ENCODE assay signal across 8 cellular contexts in genomic region chr13:114279770-114280169, GRCh38. TPM values are rescaled to one million over a fixed set of nuclear protein-coding genes. Genes with fewer than 3 reads are reported as not detected.
DNase-seq lines count a peak whose midpoint lies in the region; ATAC-seq and TF ChIP-seq lines count a peak whose summit lies in the region.

No MANE protein-coding gene starts in this region.

- H3K9me3 ChIP-seq in RWPE2 (ENCODE audit: severe bottlenecking) (no peaks in the 10 kb centered on the region), esophagus squamous epithelium (no peaks in the 10 kb centered on the region)

- peaks cover 40% of the 10 kb centered on the region for H3K36me3 ChIP-seq in RWPE2 (ENCODE audit: low read depth)
- H3K36me3 ChIP-seq in esophagus squamous epithelium: peaks cover 0 to 40% (median 0%) of the 10 kb centered on the region in 3 donors

- H3K27me3 Mint-ChIP-seq in activated CD4-positive, alpha-beta T cell treated with anti-CD3 and anti-CD28 coated beads, Interleukin-2, amount 10 ng/mL, durations not matched to agents 7 days and 5 days: no peaks in the 10 kb centered on the region

- peaks cover 43% of the 10 kb centered on the region for H3K4me1 Mint-ChIP-seq in activated CD4-positive, alpha-beta T cell treated with anti-CD3 and anti-CD28 coated beads, Interleukin-2, amount 10 ng/mL, durations not matched to agents 7 days and 5 days

- ATAC-seq in RWPE2 (ENCODE audit: low read depth) (no peak), GM21737 (IDR thresholded peaks at IDR 0.05; ENCODE audit: unreplicated experiment) (no peak), HG02870 (IDR thresholded peaks at IDR 0.05; ENCODE audit: unreplicated experiment) (no peak)
- ATAC-seq in stimulated activated naive CD8-positive, alpha-beta T cell treated with anti-CD3 and anti-CD28 coated beads, Interleukin-15, Interleukin-2, amounts not matched to agents 100 U/mL and 50 U/mL, for 24 hours: no peak

- H3K4me3 ChIP-seq in RWPE2 (ENCODE audit: severe bottlenecking): no peak overlapping the region
- H3K4me3 ChIP-seq in esophagus squamous epithelium: no peak overlapping the region

- H3K27me3 ChIP-seq in RWPE2 (ENCODE audit: insufficient read depth, poor library complexity, severe bottlenecking): no peaks in the 10 kb centered on the region
- no peaks in the 10 kb centered on the region for H3K27me3 ChIP-seq in esophagus squamous epithelium

- TF ChIP-seq POLR2A in esophagus squamous epithelium (IDR thresholded peaks at IDR 0.05): no peak

- CTCF ChIA-PET in activated CD4-positive, alpha-beta T cell treated with anti-CD3 and anti-CD28 coated beads, Interleukin-2, amount 10 ng/mL, durations not matched to agents 7 days and 5 days (lab: Charles Lee): interaction anchor here (1.1 to 1.4 kb wide), 3 partner anchors 12 to 466 kb away, joined by 3 read pairs; no protein-coding TSS in a partner anchor

- peak overlapping the region; percentile 96 for H3K27ac Mint-ChIP-seq in activated CD4-positive, alpha-beta T cell treated with anti-CD3 and anti-CD28 coated beads, Interleukin-2, amount 10 ng/mL, durations not matched to agents 7 days and 5 days

- 92 to 94% methylated on average over 2 of the region's 2 CpGs for WGBS in esophagus squamous epithelium, 2 donors

- H3K27ac ChIP-seq in RWPE2 (ENCODE audit: poor library complexity, severe bottlenecking) (peak overlapping the region; percentile 84), esophagus squamous epithelium (peak overlapping the region in 3 of 4 donors; percentile 24 to 99 (median 98))

- DNase-seq in activated CD4-positive, alpha-beta T cell treated with anti-CD3 and anti-CD28 coated beads, Interleukin-2, amount 10 ng/mL, durations not matched to agents 7 days and 5 days: no peak
- DNase-seq in activated CD4-positive, alpha-beta T cell treated with anti-CD3 and anti-CD28 coated beads, Interleukin-2, amount 50 U/mL, for 1 hour: no peak
- DNase-seq in RWPE2 (ENCODE audit: low spot score): no peak
- DNase-seq in esophagus squamous epithelium (lab: John Stamatoyannopoulos, UW): no peak
- DNase-seq in stimulated activated naive CD8-positive, alpha-beta T cell treated with anti-CD3 and anti-CD28 coated beads, Interleukin-15, Interleukin-2, amounts not matched to agents 100 U/mL and 50 U/mL, for 24 hours: peak; percentile 20
- no peak for DNase-seq in posterior cingulate gyrus

- H3K4me1 ChIP-seq in RWPE2 (ENCODE audit: insufficient read depth, poor library complexity, severe bottlenecking) (peaks cover 11% of the 10 kb centered on the region), esophagus squamous epithelium (peaks cover 2 to 37% (median 12%) of the 10 kb centered on the region in 3 donors)

- H3K9me3 Mint-ChIP-seq in activated CD4-positive, alpha-beta T cell treated with anti-CD3 and anti-CD28 coated beads, Interleukin-2, amount 10 ng/mL, durations not matched to agents 7 days and 5 days: no peaks in the 10 kb centered on the region

- intact Hi-C loops in esophagus squamous epithelium (cut with DNase I) (no loop called here), posterior cingulate gyrus (cut with DNase I) (no loop called here)

- no peak for TF ChIP-seq CTCF in RWPE2 (IDR thresholded peaks at IDR 0.05; ENCODE audit: poor library complexity, severe bottlenecking)
- no peak for TF ChIP-seq CTCF in esophagus squamous epithelium (IDR thresholded peaks at IDR 0.05)

- peaks cover 40% of the 10 kb centered on the region for H3K36me3 Mint-ChIP-seq in activated CD4-positive, alpha-beta T cell treated with anti-CD3 and anti-CD28 coated beads, Interleukin-2, amount 10 ng/mL, durations not matched to agents 7 days and 5 days (ENCODE audit: low read depth)

- POLR2A ChIA-PET in activated CD4-positive, alpha-beta T cell treated with anti-CD3 and anti-CD28 coated beads, Interleukin-2, amount 10 ng/mL, durations not matched to agents 7 days and 5 days (lab: Charles Lee): no interaction called here

- peak overlapping the region; percentile 81 for H3K4me3 Mint-ChIP-seq in activated CD4-positive, alpha-beta T cell treated with anti-CD3 and anti-CD28 coated beads, Interleukin-2, amount 10 ng/mL, durations not matched to agents 7 days and 5 days

RNA-seq across cellular contexts. Expression of gene UPF3A, which starts 1.6 kb away (rescaled TPM):
- total RNA-seq in activated CD4-positive, alpha-beta T cell treated with anti-CD3 and anti-CD28 coated beads, Interleukin-2, amount 10 ng/mL, durations not matched to agents 7 days and 5 days: 10 to 100 TPM; 55.1 to 62.1 TPM
- 10 to 100 TPM; 19.1 to 42.5 (median 25.6) TPM for total RNA-seq in esophagus squamous epithelium

RNA-seq across cellular contexts. Expression of gene CHAMP1, which starts 34.5 kb away (rescaled TPM):
- total RNA-seq in activated CD4-positive, alpha-beta T cell treated with anti-CD3 and anti-CD28 coated beads, Interleukin-2, amount 10 ng/mL, durations not matched to agents 7 days and 5 days: 10 to 100 TPM; 31.9 to 34.8 TPM
- total RNA-seq in esophagus squamous epithelium: 10 to 100 TPM in 1 of 4 donors, 1 to 10 TPM in 3; 7.8 to 16.8 (median 9.8) TPM

RNA-seq across cellular contexts. Expression of gene CDC16, which starts 45.1 kb away (rescaled TPM):
- 10 to 100 TPM; 81.6 to 85.4 TPM for total RNA-seq in activated CD4-positive, alpha-beta T cell treated with anti-CD3 and anti-CD28 coated beads, Interleukin-2, amount 10 ng/mL, durations not matched to agents 7 days and 5 days
- total RNA-seq in esophagus squamous epithelium: 10 to 100 TPM; 22.9 to 40.2 (median 30.2) TPM
